In genomic region chr6:43277643-43278523, GRCh38 we compare ENCODE assay signal across 1 cellular context.
TF ChIP-seq lines count a peak whose summit lies in the region.

No MANE protein-coding gene starts in this region.

TF ChIP-seq in IMR-90, 13 proteins besides CTCF, POLR2A, EP300 and RAD21:
- TF ChIP-seq CHD1 (IDR thresholded peaks at IDR 0.05; ENCODE audit: low read depth, low read length) (no peak), FOS (IDR thresholded peaks at IDR 0.05; ENCODE audit: low read depth, low read length) (no peak), CEBPB (IDR thresholded peaks at IDR 0.05; ENCODE audit: low read depth, low read length) (no peak), NFE2L2 (IDR thresholded peaks at IDR 0.05; ENCODE audit: low read depth, low read length) (no peak), RFX5 (IDR thresholded peaks at IDR 0.05; ENCODE audit: low read depth, low read length) (no peak), USF2 (IDR thresholded peaks at IDR 0.05; ENCODE audit: low read depth, low read length) (no peak), MAZ (IDR thresholded peaks at IDR 0.05; ENCODE audit: borderline replicate concordance, low read depth, low read length) (no peak), SMC3 (IDR thresholded peaks at IDR 0.05; ENCODE audit: low read depth, low read length) (no peak), MAFK (IDR thresholded peaks at IDR 0.05; ENCODE audit: low read depth, low read length) (no peak), BHLHE40 (IDR thresholded peaks at IDR 0.05; ENCODE audit: low read depth, low read length) (no peak), MXI1 (IDR thresholded peaks at IDR 0.05; ENCODE audit: borderline replicate concordance, low read depth, low read length) (no peak), RCOR1 (IDR thresholded peaks at IDR 0.05; ENCODE audit: insufficient replicate concordance, low read length) (no peak)
- TF ChIP-seq, protein P1, sequence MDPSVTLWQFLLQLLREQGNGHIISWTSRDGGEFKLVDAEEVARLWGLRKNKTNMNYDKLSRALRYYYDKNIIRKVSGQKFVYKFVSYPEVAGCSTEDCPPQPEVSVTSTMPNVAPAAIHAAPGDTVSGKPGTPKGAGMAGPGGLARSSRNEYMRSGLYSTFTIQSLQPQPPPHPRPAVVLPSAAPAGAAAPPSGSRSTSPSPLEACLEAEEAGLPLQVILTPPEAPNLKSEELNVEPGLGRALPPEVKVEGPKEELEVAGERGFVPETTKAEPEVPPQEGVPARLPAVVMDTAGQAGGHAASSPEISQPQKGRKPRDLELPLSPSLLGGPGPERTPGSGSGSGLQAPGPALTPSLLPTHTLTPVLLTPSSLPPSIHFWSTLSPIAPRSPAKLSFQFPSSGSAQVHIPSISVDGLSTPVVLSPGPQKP (IDR thresholded peaks at IDR 0.05; ENCODE audit: borderline replicate concordance, low read depth, low read length): no peak
